Comparison of ENCODE assay signal across 8 cellular contexts in the genomic region with DNA sequence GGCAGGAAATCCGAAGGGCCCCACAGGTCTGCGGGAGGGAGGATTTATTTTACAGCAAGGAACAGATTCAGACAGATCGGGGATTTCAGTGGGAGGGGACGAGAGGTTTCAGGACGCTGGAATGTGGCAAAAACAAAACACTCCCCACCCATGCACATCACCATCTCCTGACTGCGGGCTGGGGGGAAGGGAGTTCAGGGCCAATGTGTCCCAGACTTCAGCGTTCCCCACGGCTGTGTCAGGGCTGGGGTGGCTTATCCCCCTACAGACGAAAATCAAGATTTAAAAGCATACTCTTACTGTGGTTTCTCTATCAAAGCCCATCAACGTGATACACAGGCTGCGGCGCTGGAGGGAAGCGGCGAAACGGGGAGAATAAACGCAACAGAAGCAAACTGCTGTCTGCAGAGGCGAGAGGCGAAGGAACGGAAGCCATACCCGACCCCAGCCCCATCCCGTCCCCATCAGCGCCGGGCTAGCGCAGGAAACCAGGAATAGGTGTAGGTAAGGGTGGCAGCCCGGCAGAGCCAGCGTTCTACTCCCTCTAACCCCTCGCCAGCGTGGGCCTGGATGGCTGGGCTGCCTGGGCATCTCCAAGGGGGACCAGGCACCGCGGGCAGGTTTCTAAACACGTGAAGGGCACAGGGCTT. TPM values are rescaled to one million over a fixed set of nuclear protein-coding genes. Genes with fewer than 3 reads are reported as not detected.
DNase-seq lines count a peak whose midpoint lies in the region; ATAC-seq, FAIRE-seq and TF ChIP-seq lines count a peak whose summit lies in the region.

No MANE protein-coding gene starts in this region.

- ATAC-seq in stimulated activated naive CD8-positive, alpha-beta T cell treated with anti-CD3 and anti-CD28 coated beads, Interleukin-15, Interleukin-2, amounts not matched to agents 100 U/mL and 50 U/mL, for 24 hours: no peak
- ATAC-seq in HG03378 (IDR thresholded peaks at IDR 0.05; ENCODE audit: unreplicated experiment) (no peak), HG03095 (IDR thresholded peaks at IDR 0.05; ENCODE audit: unreplicated experiment) (no peak)

- peaks cover 14% of the 10 kb centered on the region for H3K4me1 Mint-ChIP-seq in stimulated activated naive CD8-positive, alpha-beta T cell treated with anti-CD3 and anti-CD28 coated beads, Interleukin-15, Interleukin-2, amounts not matched to agents 100 ng/mL and 50 ng/mL, for 24 hours (ENCODE audit: low read depth)

- no peaks in the 10 kb centered on the region for H3K9me3 ChIP-seq in ascending aorta
- peaks cover 0 to 3% of the 10 kb centered on the region in 2 donors for H3K9me3 ChIP-seq in kidney (ENCODE audit: control insufficient read depth in 1 of 2, low read length in 2 of 2)
- H3K9me3 ChIP-seq in tibial artery: no peaks in the 10 kb centered on the region

- no peak for TF ChIP-seq CTCF in ascending aorta (IDR thresholded peaks at IDR 0.05)
- TF ChIP-seq CTCF in kidney (IDR thresholded peaks at IDR 0.05; ENCODE audit: borderline replicate concordance, extremely low read depth, insufficient read depth): no peak
- no peak for TF ChIP-seq CTCF in tibial artery (IDR thresholded peaks at IDR 0.05)

- no peak for DNase-seq in stimulated activated naive CD8-positive, alpha-beta T cell treated with anti-CD3 and anti-CD28 coated beads, Interleukin-15, Interleukin-2, amounts not matched to agents 100 U/mL and 50 U/mL, for 24 hours
- DNase-seq in ascending aorta (ENCODE audit: low spot score in 2 of 2) (peak in 1 of 2 donors; percentile 69), kidney (peak; percentile 78), tibial artery (peak; percentile 33 to 73), NCI-H1930 (lab: John Stamatoyannopoulos, UW) (no peak)

- H3K4me3 ChIP-seq in ascending aorta: peak overlapping the region; percentile 71 to 73
- H3K4me3 ChIP-seq in kidney (ENCODE audit: low read length in 2 of 2): peak overlapping the region; percentile 3 to 46
- H3K4me3 ChIP-seq in tibial artery: peak overlapping the region; percentile 67 to 71

- peak overlapping the region; percentile 39 for H3K4me3 Mint-ChIP-seq in stimulated activated naive CD8-positive, alpha-beta T cell treated with anti-CD3 and anti-CD28 coated beads, Interleukin-15, Interleukin-2, amounts not matched to agents 100 ng/mL and 50 ng/mL, for 24 hours

- H3K36me3 ChIP-seq in ascending aorta (no peaks in the 10 kb centered on the region), kidney (ENCODE audit: control insufficient read depth in 1 of 2, insufficient read depth in 2 of 2, low read length in 2 of 2) (no peaks in the 10 kb centered on the region), tibial artery (no peaks in the 10 kb centered on the region)

- peaks cover 76% of the 10 kb centered on the region for H3K27me3 Mint-ChIP-seq in stimulated activated naive CD8-positive, alpha-beta T cell treated with anti-CD3 and anti-CD28 coated beads, Interleukin-15, Interleukin-2, amounts not matched to agents 100 ng/mL and 50 ng/mL, for 24 hours

- FAIRE-seq in kidney (lab: Jason Lieb, UNC): no peak

- no peaks in the 10 kb centered on the region for H3K9me3 Mint-ChIP-seq in stimulated activated naive CD8-positive, alpha-beta T cell treated with anti-CD3 and anti-CD28 coated beads, Interleukin-15, Interleukin-2, amounts not matched to agents 100 ng/mL and 50 ng/mL, for 24 hours

- no peaks in the 10 kb centered on the region for H3K27me3 ChIP-seq in ascending aorta
- no peaks in the 10 kb centered on the region for H3K27me3 ChIP-seq in tibial artery

- H3K9ac ChIP-seq in kidney (ENCODE audit: low read length in 2 of 2): peak overlapping the region in 1 of 2 donors; percentile 53

- H3K36me3 Mint-ChIP-seq in stimulated activated naive CD8-positive, alpha-beta T cell treated with anti-CD3 and anti-CD28 coated beads, Interleukin-15, Interleukin-2, amounts not matched to agents 100 ng/mL and 50 ng/mL, for 24 hours (ENCODE audit: low read depth): no peaks in the 10 kb centered on the region

- intact Hi-C loops in ascending aorta (cut with DNase I) (loop anchor here (5.0 to 10.0 kb wide), 5 partner anchors 196 to 741 kb away; no protein-coding TSS in a partner anchor), kidney (cut with DNase I) (no loop called here), tibial artery (cut with DNase I; ENCODE audit: low total_unique reads) (loop anchor here (10.0 kb wide), 1 partner anchor 193 kb away; no protein-coding TSS in a partner anchor)

- H3K27ac Mint-ChIP-seq in stimulated activated naive CD8-positive, alpha-beta T cell treated with anti-CD3 and anti-CD28 coated beads, Interleukin-15, Interleukin-2, amounts not matched to agents 100 ng/mL and 50 ng/mL, for 24 hours: no peak overlapping the region

- H3K4me1 ChIP-seq in ascending aorta: peaks cover 0 to 8% of the 10 kb centered on the region in 2 donors
- H3K4me1 ChIP-seq in kidney (ENCODE audit: control insufficient read depth in 1 of 2, insufficient read depth in 1 of 2, low read depth in 1 of 2, low read length in 2 of 2): peaks cover 4 to 20% of the 10 kb centered on the region in 2 donors
- H3K4me1 ChIP-seq in tibial artery: peaks cover 0 to 48% (median 31%) of the 10 kb centered on the region in 4 donors

- H3K27ac ChIP-seq in ascending aorta (peak overlapping the region; percentile 87 to 89), kidney (ENCODE audit: low read depth in 2 of 2, low read length in 2 of 2) (peak overlapping the region in 1 of 2 donors; percentile 17), tibial artery (peak overlapping the region; percentile 84 to 87)

RNA-seq across cellular contexts. Expression of gene TENM4, which starts 2.7 kb away (rescaled TPM):
- total RNA-seq in ascending aorta: 11.9 TPM
- total RNA-seq in kidney: 31.0 TPM
- 0.34 TPM for polyA plus RNA-seq in kidney (ENCODE audit: insufficient read depth, low read depth, low replicate concordance)

Comparison
In these comparisons a context has a peak if more than half of its experiments do, and no peak if none do; other contexts are left out.
1. DNase-seq: peak in kidney (single experiment) and tibial artery (2 of 2); none in stimulated activated naive CD8-positive, alpha-beta T cell treated with anti-CD3 and anti-CD28 coated beads, Interleukin-15, Interleukin-2, amounts not matched to agents 100 U/mL and 50 U/mL, for 24 hours (single experiment) and NCI-H1930 (0 of 2).
2. Peak in every context shown above with its lines, with median percentiles within 50 percentile points of each other: H3K4me3 ChIP-seq.